13 cellular contexts compared by ENCODE assay signal in the genomic region with DNA sequence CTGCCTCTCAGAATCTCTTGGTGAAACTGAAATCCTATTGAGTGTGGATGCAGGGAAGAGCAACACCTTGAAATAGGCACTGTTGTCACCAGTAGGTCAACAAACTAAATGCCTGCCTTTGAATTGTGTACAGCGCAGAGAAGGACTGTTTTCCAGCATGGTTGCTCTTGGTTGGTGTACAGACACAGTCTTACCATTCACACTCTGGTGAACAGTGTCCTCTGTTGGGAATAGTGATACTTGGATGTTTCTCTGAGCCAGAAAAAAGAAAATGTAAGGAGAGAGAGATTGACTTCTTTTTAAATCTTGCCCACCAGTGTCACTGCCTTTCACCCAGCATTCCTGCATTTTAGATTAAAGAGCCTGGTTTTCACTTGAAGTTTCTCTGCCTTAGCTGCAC.
A peak's percentile ranks its signal among the peaks of the same experiment; 100 is the strongest.
DNase-seq lines count a peak whose midpoint lies in the region; ATAC-seq and TF ChIP-seq lines count a peak whose summit lies in the region.
"Had no signal": no experiment of that assay in that cellular context is flagged by ENCODE, and none has a peak within 500 bp of the region (broad histone marks: within the 10 kb centered on the region; RNA-seq: fewer than 3 reads in every experiment).

No MANE protein-coding gene starts in this region.

- DNase-seq in DMS79 (lab: John Stamatoyannopoulos, UW) (peak; percentile 49), SK-N-SH (no peak), fibroblast of peridontal ligament (ENCODE audit: extremely low read depth) (peak; percentile 73), osteocyte (ENCODE audit: extremely low spot score, unreplicated experiment) (no peak), KBM-7 (no peak), NCI-H2171 (lab: John Stamatoyannopoulos, UW) (no peak)
- DNase-seq: activated CD4-positive, alpha-beta T cell treated with anti-CD3 and anti-CD28 coated beads, Interleukin-2, amount 10 ng/mL, durations not matched to agents 24 days and 14 days; activated effector memory CD4-positive, alpha-beta T cell treated with Interleukin-2 at 50 U/mL for 16 hours; dorsolateral prefrontal cortex; NCI-H446; stimulated activated CD8-positive, alpha-beta memory T cell treated with anti-CD3 and anti-CD28 coated beads, Interleukin-4, amount 100 ng/mL, for 48 hours had no signal

- H3K9me2 ChIP-seq in SK-N-SH: no peaks in the 10 kb centered on the region

- 91% methylated on average over 1 of the region's 1 CpG for WGBS in SK-N-SH (ENCODE audit: low lambda C conversion rate)

- H3K4me3 ChIP-seq in SK-N-SH (ENCODE audit: low read depth in 2 of 2, low read length in 1 of 2): no peak overlapping the region
- H3K4me3 ChIP-seq: dorsolateral prefrontal cortex had no signal

- TF ChIP-seq CTCF in SK-N-SH (IDR thresholded peaks at IDR 0.05) (peak; percentile 42), osteocyte (IDR thresholded peaks at IDR 0.05) (peak; percentile 62)

- no peak overlapping the region for H3K4me3 Mint-ChIP-seq in osteocyte (ENCODE audit: unreplicated experiment)
- H3K4me3 Mint-ChIP-seq: activated CD4-positive, alpha-beta T cell treated with anti-CD3 and anti-CD28 coated beads, Interleukin-2, amount 10 ng/mL, durations not matched to agents 24 days and 14 days had no signal

- H2AFZ ChIP-seq in SK-N-SH (ENCODE audit: low read depth): no peak overlapping the region

- CTCF ChIA-PET in SK-N-SH (lab: Yijun Ruan, JAX): interaction anchor here (0.7 to 1.1 kb wide), 3 partner anchors 7 to 39 kb away, joined by 3 read pairs; no protein-coding TSS in a partner anchor

- peak; percentile 59 for TF ChIP-seq RAD21 in SK-N-SH (IDR thresholded peaks at IDR 0.05; ENCODE audit: low read length)

- peaks cover 4% of the 10 kb centered on the region for H3F3A ChIP-seq in SK-N-SH (replicated peaks; ENCODE audit: insufficient read depth)

- TF ChIP-seq EP300 in SK-N-SH (IDR thresholded peaks at IDR 0.05; ENCODE audit: borderline replicate concordance in 1 of 2, low read depth in 1 of 2, low read length in 1 of 2): no peak

- H3K4me1 ChIP-seq in SK-N-SH (ENCODE audit: control insufficient read depth in 1 of 2, insufficient read depth in 2 of 2, low read depth in 1 of 2, low read length in 1 of 2): peaks cover 8 to 11% of the 10 kb centered on the region in 2 experiments; a peak in 3 of 4 replicates

- H3K36me3 Mint-ChIP-seq in osteocyte (ENCODE audit: unreplicated experiment): peaks cover 51% of the 10 kb centered on the region

- no peaks in the 10 kb centered on the region for H3K27me3 ChIP-seq in SK-N-SH (ENCODE audit: insufficient read depth)

- no peak overlapping the region for H3K4me2 ChIP-seq in SK-N-SH

- peaks cover 8 to 21% of the 10 kb centered on the region in 2 experiments for H3K36me3 ChIP-seq in SK-N-SH (replicated peaks in 1 of 2; ENCODE audit: control insufficient read depth in 1 of 2, insufficient read depth in 2 of 2, low read length in 1 of 2)

- no peaks in the 10 kb centered on the region for H3K9me3 Mint-ChIP-seq in osteocyte (ENCODE audit: unreplicated experiment)
- H3K9me3 Mint-ChIP-seq: activated CD4-positive, alpha-beta T cell treated with anti-CD3 and anti-CD28 coated beads, Interleukin-2, amount 10 ng/mL, durations not matched to agents 24 days and 14 days had no signal

- peaks cover 7% of the 10 kb centered on the region for H3K4me1 Mint-ChIP-seq in osteocyte (ENCODE audit: unreplicated experiment)
- H3K4me1 Mint-ChIP-seq: activated CD4-positive, alpha-beta T cell treated with anti-CD3 and anti-CD28 coated beads, Interleukin-2, amount 10 ng/mL, durations not matched to agents 24 days and 14 days had no signal

- no peaks in the 10 kb centered on the region for H4K20me1 ChIP-seq in SK-N-SH (ENCODE audit: insufficient read depth)

- H3K9me3 ChIP-seq in SK-N-SH: no peaks in the 10 kb centered on the region

- in situ Hi-C loops in KBM-7 (cut with MboI; ENCODE audit: low pct_unique_long_range_greater_than_20kb, low sequenced_read_pairs): no loop called here

- H3K27ac ChIP-seq in SK-N-SH (ENCODE audit: low read depth in 2 of 2, low read length in 1 of 2): no peak overlapping the region
- H3K27ac ChIP-seq: dorsolateral prefrontal cortex had no signal

- H3K27ac Mint-ChIP-seq in osteocyte (ENCODE audit: unreplicated experiment): peak overlapping the region; percentile 19
- H3K27ac Mint-ChIP-seq: activated CD4-positive, alpha-beta T cell treated with anti-CD3 and anti-CD28 coated beads, Interleukin-2, amount 10 ng/mL, durations not matched to agents 24 days and 14 days had no signal

- ATAC-seq in HG02938 (IDR thresholded peaks at IDR 0.05; ENCODE audit: unreplicated experiment) (no peak), HG03354 (IDR thresholded peaks at IDR 0.05; ENCODE audit: poor library complexity, severe bottlenecking, unreplicated experiment) (no peak)

- no peaks in the 10 kb centered on the region for H3K27me3 Mint-ChIP-seq in osteocyte (ENCODE audit: unreplicated experiment)

- POLR2A ChIA-PET in SK-N-SH (lab: Yijun Ruan, JAX): no interaction called here

- H3K79me2 ChIP-seq in SK-N-SH (ENCODE audit: insufficient read depth): no peaks in the 10 kb centered on the region

- no peak overlapping the region for H3K9ac ChIP-seq in SK-N-SH

TF ChIP-seq in SK-N-SH, 30 proteins besides CTCF, POLR2A, EP300 and RAD21:
- peak; percentile 50 for TF ChIP-seq SMC3 (IDR thresholded peaks at IDR 0.05; ENCODE audit: low read depth, low read length)
- no peak for TF ChIP-seq JUND (IDR thresholded peaks at IDR 0.05)

Comparison
In these comparisons a context has a peak if more than half of its experiments do, and no peak if none do; other contexts are left out.
1. DNase-seq: peak in DMS79 (single experiment) and fibroblast of peridontal ligament (single experiment); none in SK-N-SH (single experiment), osteocyte (single experiment), KBM-7 (single experiment) and NCI-H2171 (single experiment).